ENCODE assay signal across 20 cellular contexts in genomic region chr5:1052076-1052475, GRCh38. TPM values are rescaled to one million over a fixed set of nuclear protein-coding genes. Genes with fewer than 3 reads are reported as not detected.
"Had no signal": no experiment of that assay in that cellular context is flagged by ENCODE, and none has a peak within 500 bp of the region (broad histone marks: within the 10 kb centered on the region; RNA-seq: fewer than 3 reads in every experiment).

No MANE protein-coding gene starts in this region.

- H3K27me3 ChIP-seq: brain microvascular endothelial cell, left lung, ovary, sigmoid colon, upper lobe of right lung had no signal

- ATAC-seq: activated naive CD8-positive, alpha-beta T cell treated with anti-CD3 and anti-CD28 coated beads, Interleukin-2, amount 50 U/mL, for 24 hours; activated T-cell treated with anti-CD3 and anti-CD28 coated beads, Interleukin-2, amount 50 U/mL, for 4 hours; left lung; stimulated activated memory B cell treated with anti-CD40 and anti-IgM and Interleukin-4, amounts not matched to agents 10 μg/mL and 1 μg/mL and 100 μg/mL, for 72 hours; upper lobe of right lung had no signal

- H3K9me3 ChIP-seq: left lung, ovary, sigmoid colon, thoracic aorta, upper lobe of right lung had no signal

- DNase-seq: activated CD4-positive, alpha-beta T cell treated with anti-CD3 and anti-CD28 coated beads, Interleukin-2, amount 10 ng/mL, durations not matched to agents 24 days and 14 days; activated CD8-positive, alpha-beta memory T cell treated with anti-CD3 and anti-CD28 coated beads, Interleukin-2, amount 50 U/mL, for 4 hours; activated effector memory CD4-positive, alpha-beta T cell treated with Interleukin-2 at 50 U/mL for 16 hours; activated naive CD4-positive, alpha-beta T cell treated with anti-CD3 and anti-CD28 coated beads, Interleukin-2, amount 10 ng/mL, durations not matched to agents 7 days and 5 days; activated naive CD8-positive, alpha-beta T cell treated with anti-CD3 and anti-CD28 coated beads, Interleukin-2, amount 50 U/mL, for 24 hours; activated T-cell treated with anti-CD3 and anti-CD28 coated beads, Interleukin-2, amount 50 U/mL, for 4 hours; anterior cingulate cortex; brain microvascular endothelial cell; erythroblast; foreskin melanocyte; ovary; sigmoid colon; stimulated activated CD4-positive, alpha-beta T cell treated with anti-CD3 and anti-CD28 coated beads, Interleukin-4, amount 100 ng/mL, for 24 hours; upper lobe of right lung had no signal

- H3K36me3 ChIP-seq: brain microvascular endothelial cell, ovary had no signal

- H3K4me3 ChIP-seq: coronary artery, left lung, ovary, sigmoid colon, thoracic aorta, upper lobe of right lung had no signal

- H3K27ac ChIP-seq: brain microvascular endothelial cell, coronary artery, left lung, ovary, sigmoid colon, thoracic aorta, upper lobe of right lung had no signal

- H3K4me1 ChIP-seq: left lung, sigmoid colon, upper lobe of right lung had no signal

RNA-seq across cellular contexts. Expression of gene NKD2, which starts 43.5 kb away (rescaled TPM):
- total RNA-seq: mononuclear cell had no signal
- polyA plus RNA-seq: keratinocyte had no signal
